8 cellular contexts compared by ENCODE assay signal in the genomic region with DNA sequence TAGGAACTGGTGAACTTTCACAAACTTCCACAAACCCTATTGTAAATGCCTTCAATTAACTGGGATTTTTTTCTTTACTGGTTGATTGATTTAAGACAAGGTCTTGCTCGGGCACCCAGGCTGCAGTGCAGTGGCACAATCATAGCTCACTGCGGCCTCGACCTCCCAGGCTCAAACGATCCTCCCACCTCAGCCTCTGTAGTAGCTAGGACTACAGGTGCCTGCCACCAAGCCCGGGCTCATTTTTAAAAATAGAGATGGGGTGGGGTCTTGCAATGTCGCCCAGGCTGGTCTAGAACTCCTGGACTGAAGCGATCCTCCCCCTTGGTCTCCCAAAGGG. TPM values are rescaled to one million over a fixed set of nuclear protein-coding genes. Genes with fewer than 3 reads are reported as not detected.
DNase-seq lines count a peak whose midpoint lies in the region; ATAC-seq and TF ChIP-seq lines count a peak whose summit lies in the region.

No MANE protein-coding gene starts in this region.

- H3K4me3 Mint-ChIP-seq in neural crest cell = peak overlapping the region; percentile 77

- H3K4me1 ChIP-seq in BLaER1 treated with 17β-estradiol and CSF1 and Interleukin-3, amounts not matched to agents 10 nM and 100 nM = peaks cover 42 to 59% (median 48%) of the 10 kb centered on the region in 10 experiments
- H3K4me1 ChIP-seq in Karpas-422 (ENCODE audit: low read length) = peaks cover 18% of the 10 kb centered on the region
- peaks cover 5% of the 10 kb centered on the region for H3K4me1 ChIP-seq in effector memory CD4-positive, alpha-beta T cell (ENCODE audit: control insufficient read depth, insufficient read depth, low read length, poor library complexity, severe bottlenecking)

- no peaks in the 10 kb centered on the region; a peak in 2 of 22 replicates for H3K9me3 ChIP-seq in BLaER1 treated with 17β-estradiol and CSF1 and Interleukin-3, amounts not matched to agents 10 nM and 100 nM (replicated peaks in 1 of 11)
- H3K9me3 ChIP-seq in Karpas-422 (ENCODE audit: low read length) = no peaks in the 10 kb centered on the region
- H3K9me3 ChIP-seq in effector memory CD4-positive, alpha-beta T cell (ENCODE audit: control insufficient read depth, low read length) = no peaks in the 10 kb centered on the region

- peak overlapping the region; percentile 41 to 77 (median 72); a peak in 21 of 22 replicates for H3K9ac ChIP-seq in BLaER1 treated with 17β-estradiol and CSF1 and Interleukin-3, amounts not matched to agents 10 nM and 100 nM
- peak overlapping the region; percentile 67 for H3K9ac ChIP-seq in Karpas-422 (ENCODE audit: low read length)

- H3K36me3 ChIP-seq in BLaER1 treated with 17β-estradiol and CSF1 and Interleukin-3, amounts not matched to agents 10 nM and 100 nM = 0 out of 22 replicates have a peak, but pooled peaks cover 0 to 4% (median 0%) of the 10 kb centered on the region in 11 experiments
- no peaks in the 10 kb centered on the region for H3K36me3 ChIP-seq in Karpas-422 (ENCODE audit: insufficient read depth, low read length)
- H3K36me3 ChIP-seq in effector memory CD4-positive, alpha-beta T cell (ENCODE audit: control insufficient read depth, insufficient read depth, low read length) = no peaks in the 10 kb centered on the region

- TF ChIP-seq CTCF in neural crest cell (conservative IDR thresholded peaks at IDR 0.05) = no peak

- no peaks in the 10 kb centered on the region for H3K27me3 ChIP-seq in BLaER1 treated with 17β-estradiol and CSF1 and Interleukin-3, amounts not matched to agents 10 nM and 100 nM
- no peaks in the 10 kb centered on the region for H3K27me3 ChIP-seq in Karpas-422 (ENCODE audit: low read length)
- no peaks in the 10 kb centered on the region for H3K27me3 ChIP-seq in effector memory CD4-positive, alpha-beta T cell (replicated peaks; ENCODE audit: control insufficient read depth, insufficient read depth, low read length, poor library complexity, severe bottlenecking)

- H3K27ac ChIP-seq in BLaER1 treated with 17β-estradiol and CSF1 and Interleukin-3, amounts not matched to agents 10 nM and 100 nM = peak overlapping the region in 8 of 11 experiments; percentile 40 to 76 (median 62); a peak in 11 of 22 replicates
- H3K27ac ChIP-seq in Karpas-422 (ENCODE audit: low read length) = peak overlapping the region; percentile 19; the same call in 1 of the 2 replicates
- H3K27ac ChIP-seq in effector memory CD4-positive, alpha-beta T cell (ENCODE audit: insufficient read depth, low read length, poor library complexity, severe bottlenecking) = no peak overlapping the region
- no peak overlapping the region for H3K27ac ChIP-seq in substantia nigra (ENCODE audit: low read depth, low read length, poor library complexity, severe bottlenecking)

- no peaks in the 10 kb centered on the region for H3K79me2 ChIP-seq in Karpas-422 (ENCODE audit: low read length)

- ATAC-seq in GM18858 (IDR thresholded peaks at IDR 0.05; ENCODE audit: unreplicated experiment) (no peak), HG02798 (IDR thresholded peaks at IDR 0.05; ENCODE audit: poor library complexity, unreplicated experiment) (no peak), HG02852 (IDR thresholded peaks at IDR 0.05; ENCODE audit: unreplicated experiment) (no peak)

- H2AFZ ChIP-seq in Karpas-422 (ENCODE audit: low read length) = peak overlapping the region; percentile 29; the same call in 1 of the 2 replicates

- no peaks in the 10 kb centered on the region for H3K9me3 Mint-ChIP-seq in neural crest cell

- H4K20me1 ChIP-seq in BLaER1 treated with 17β-estradiol and CSF1 and Interleukin-3, amounts not matched to agents 10 nM and 100 nM = no peaks in the 10 kb centered on the region
- no peaks in the 10 kb centered on the region for H4K20me1 ChIP-seq in Karpas-422 (ENCODE audit: insufficient read depth, low read depth, low read length)

- H3K9me2 ChIP-seq in Karpas-422 (replicated peaks; ENCODE audit: insufficient read depth, low read length) = no peaks in the 10 kb centered on the region

- peak overlapping the region; percentile 51 to 75 (median 55) for H3K4me3 ChIP-seq in BLaER1 treated with 17β-estradiol and CSF1 and Interleukin-3, amounts not matched to agents 10 nM and 100 nM
- peak overlapping the region; percentile 60 for H3K4me3 ChIP-seq in Karpas-422 (ENCODE audit: low read length)
- peak overlapping the region; percentile 24 for H3K4me3 ChIP-seq in effector memory CD4-positive, alpha-beta T cell (ENCODE audit: insufficient read depth, low read depth, low read length, poor library complexity, severe bottlenecking)

- H3K27ac Mint-ChIP-seq in neural crest cell (ENCODE audit: unreplicated experiment) = no peak overlapping the region

- peaks cover 8% of the 10 kb centered on the region for H3K4me1 Mint-ChIP-seq in neural crest cell

- peak overlapping the region; percentile 79 to 98 (median 89) for H3K4me2 ChIP-seq in BLaER1 treated with 17β-estradiol and CSF1 and Interleukin-3, amounts not matched to agents 10 nM and 100 nM
- peak overlapping the region; percentile 74 for H3K4me2 ChIP-seq in Karpas-422 (ENCODE audit: low read depth, low read length, poor library complexity, severe bottlenecking)

- H3K36me3 Mint-ChIP-seq in neural crest cell (ENCODE audit: low read depth) = no peaks in the 10 kb centered on the region

- H3K27me3 Mint-ChIP-seq in neural crest cell (ENCODE audit: low read depth) = peaks cover 42% of the 10 kb centered on the region

- DNase-seq in Karpas-422 (no peak), neural crest cell (ENCODE audit: low read depth, low spot score) (no peak), substantia nigra (lab: John Stamatoyannopoulos, UW) (no peak)
- DNase-seq in effector memory CD4-positive, alpha-beta T cell = no peak

RNA-seq across cellular contexts. Expression of a gene that starts 35.7 kb away (rescaled TPM):
- total RNA-seq in Karpas-422 (2014; rRNA removed; shearing (Covaris generic); ENCODE audit: low replicate concordance) = 13.2 and 19.0 TPM in 2 replicates
- total RNA-seq in neural crest cell = 63.7 and 66.9 TPM in 2 replicates

RNA-seq across cellular contexts. Expression of a gene that starts 44.3 kb away (rescaled TPM):
- total RNA-seq in Karpas-422 (2014; rRNA removed; shearing (Covaris generic); ENCODE audit: low replicate concordance) = 96.5 and 115 TPM in 2 replicates
- 43.4 and 48.4 TPM in 2 replicates for total RNA-seq in neural crest cell

RNA-seq across cellular contexts. Expression of a gene that starts 56.0 kb away (rescaled TPM):
- total RNA-seq in Karpas-422 (2014; rRNA removed; shearing (Covaris generic); ENCODE audit: low replicate concordance) = not detected in 2 replicates
- not detected in 2 replicates for total RNA-seq in neural crest cell

Comparison
In these comparisons a context has a peak if more than half of its experiments do, and no peak if none do; other contexts are left out.
1. H3K27ac ChIP-seq: peak in BLaER1 treated with 17β-estradiol and CSF1 and Interleukin-3, amounts not matched to agents 10 nM and 100 nM (8 of 11) and Karpas-422 (single experiment); none in effector memory CD4-positive, alpha-beta T cell (single experiment) and substantia nigra (single experiment).
2. Peak in every context shown above with its lines, with median percentiles within 50 percentile points of each other: H3K4me3 ChIP-seq.